In the genomic region with DNA sequence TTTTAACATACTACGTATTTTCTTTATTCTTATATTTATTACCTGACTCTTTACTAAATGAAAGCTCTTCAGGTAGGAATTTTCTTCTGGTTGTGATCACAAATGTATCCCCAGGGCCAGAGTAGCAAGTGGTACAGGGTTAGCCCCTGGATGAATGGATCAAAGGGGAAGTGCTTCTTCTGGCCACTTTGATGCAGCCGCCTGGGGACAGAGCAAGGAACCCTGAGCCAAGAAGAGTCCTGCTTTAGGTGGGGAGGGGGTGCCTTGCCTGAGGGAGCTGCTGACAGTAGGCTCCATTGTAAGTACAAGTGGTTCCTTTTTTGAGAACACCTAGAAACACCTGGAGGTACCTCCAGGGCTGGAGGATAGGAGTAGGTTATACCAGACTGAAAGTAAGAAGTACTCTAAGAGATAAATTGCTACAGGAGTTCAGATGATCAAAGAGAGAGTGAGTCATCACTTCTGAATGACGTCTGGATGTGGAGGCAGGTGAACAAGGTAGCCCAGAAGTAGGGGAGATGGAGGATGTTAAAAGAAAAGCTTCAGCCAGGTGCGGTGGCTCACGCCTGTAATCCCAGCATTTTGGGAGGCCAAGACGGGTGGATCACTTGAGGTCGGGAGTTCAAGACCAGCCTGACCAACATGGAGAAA, we compare ENCODE assay signal across 1 cellular context.
TF ChIP-seq lines count a peak whose summit lies in the region.

No MANE protein-coding gene starts in this region.

TF ChIP-seq in HepG2, 621 proteins besides CTCF, POLR2A, EP300 and RAD21 (continued from another document):
- TF ChIP-seq FOXA1 (IDR thresholded peaks at IDR 0.05) (no peak), FOXA1 (CRISPR knock-in tag; IDR thresholded peaks at IDR 0.05) (no peak), PHF5A (CRISPR knock-in tag; IDR thresholded peaks at IDR 0.05; ENCODE audit: low read depth, unreplicated experiment) (no peak), SOX6 (IDR thresholded peaks at IDR 0.05) (no peak), SOX6 (CRISPR knock-in tag; IDR thresholded peaks at IDR 0.05) (no peak), SMYD3 (CRISPR knock-in tag; IDR thresholded peaks at IDR 0.05) (no peak), FOSL2 (CRISPR knock-in tag; IDR thresholded peaks at IDR 0.05) (peak; percentile 58), ADNP (CRISPR knock-in tag; IDR thresholded peaks at IDR 0.05) (no peak), KDM4B (CRISPR knock-in tag; IDR thresholded peaks at IDR 0.05) (no peak)
- TF ChIP-seq, protein P1, sequence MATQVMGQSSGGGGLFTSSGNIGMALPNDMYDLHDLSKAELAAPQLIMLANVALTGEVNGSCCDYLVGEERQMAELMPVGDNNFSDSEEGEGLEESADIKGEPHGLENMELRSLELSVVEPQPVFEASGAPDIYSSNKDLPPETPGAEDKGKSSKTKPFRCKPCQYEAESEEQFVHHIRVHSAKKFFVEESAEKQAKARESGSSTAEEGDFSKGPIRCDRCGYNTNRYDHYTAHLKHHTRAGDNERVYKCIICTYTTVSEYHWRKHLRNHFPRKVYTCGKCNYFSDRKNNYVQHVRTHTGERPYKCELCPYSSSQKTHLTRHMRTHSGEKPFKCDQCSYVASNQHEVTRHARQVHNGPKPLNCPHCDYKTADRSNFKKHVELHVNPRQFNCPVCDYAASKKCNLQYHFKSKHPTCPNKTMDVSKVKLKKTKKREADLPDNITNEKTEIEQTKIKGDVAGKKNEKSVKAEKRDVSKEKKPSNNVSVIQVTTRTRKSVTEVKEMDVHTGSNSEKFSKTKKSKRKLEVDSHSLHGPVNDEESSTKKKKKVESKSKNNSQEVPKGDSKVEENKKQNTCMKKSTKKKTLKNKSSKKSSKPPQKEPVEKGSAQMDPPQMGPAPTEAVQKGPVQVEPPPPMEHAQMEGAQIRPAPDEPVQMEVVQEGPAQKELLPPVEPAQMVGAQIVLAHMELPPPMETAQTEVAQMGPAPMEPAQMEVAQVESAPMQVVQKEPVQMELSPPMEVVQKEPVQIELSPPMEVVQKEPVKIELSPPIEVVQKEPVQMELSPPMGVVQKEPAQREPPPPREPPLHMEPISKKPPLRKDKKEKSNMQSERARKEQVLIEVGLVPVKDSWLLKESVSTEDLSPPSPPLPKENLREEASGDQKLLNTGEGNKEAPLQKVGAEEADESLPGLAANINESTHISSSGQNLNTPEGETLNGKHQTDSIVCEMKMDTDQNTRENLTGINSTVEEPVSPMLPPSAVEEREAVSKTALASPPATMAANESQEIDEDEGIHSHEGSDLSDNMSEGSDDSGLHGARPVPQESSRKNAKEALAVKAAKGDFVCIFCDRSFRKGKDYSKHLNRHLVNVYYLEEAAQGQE (IDR thresholded peaks at IDR 0.05; ENCODE audit: borderline replicate concordance in 1 of 2, low read depth in 1 of 2, low read length in 2 of 2): no peak
- TF ChIP-seq, protein P2, sequence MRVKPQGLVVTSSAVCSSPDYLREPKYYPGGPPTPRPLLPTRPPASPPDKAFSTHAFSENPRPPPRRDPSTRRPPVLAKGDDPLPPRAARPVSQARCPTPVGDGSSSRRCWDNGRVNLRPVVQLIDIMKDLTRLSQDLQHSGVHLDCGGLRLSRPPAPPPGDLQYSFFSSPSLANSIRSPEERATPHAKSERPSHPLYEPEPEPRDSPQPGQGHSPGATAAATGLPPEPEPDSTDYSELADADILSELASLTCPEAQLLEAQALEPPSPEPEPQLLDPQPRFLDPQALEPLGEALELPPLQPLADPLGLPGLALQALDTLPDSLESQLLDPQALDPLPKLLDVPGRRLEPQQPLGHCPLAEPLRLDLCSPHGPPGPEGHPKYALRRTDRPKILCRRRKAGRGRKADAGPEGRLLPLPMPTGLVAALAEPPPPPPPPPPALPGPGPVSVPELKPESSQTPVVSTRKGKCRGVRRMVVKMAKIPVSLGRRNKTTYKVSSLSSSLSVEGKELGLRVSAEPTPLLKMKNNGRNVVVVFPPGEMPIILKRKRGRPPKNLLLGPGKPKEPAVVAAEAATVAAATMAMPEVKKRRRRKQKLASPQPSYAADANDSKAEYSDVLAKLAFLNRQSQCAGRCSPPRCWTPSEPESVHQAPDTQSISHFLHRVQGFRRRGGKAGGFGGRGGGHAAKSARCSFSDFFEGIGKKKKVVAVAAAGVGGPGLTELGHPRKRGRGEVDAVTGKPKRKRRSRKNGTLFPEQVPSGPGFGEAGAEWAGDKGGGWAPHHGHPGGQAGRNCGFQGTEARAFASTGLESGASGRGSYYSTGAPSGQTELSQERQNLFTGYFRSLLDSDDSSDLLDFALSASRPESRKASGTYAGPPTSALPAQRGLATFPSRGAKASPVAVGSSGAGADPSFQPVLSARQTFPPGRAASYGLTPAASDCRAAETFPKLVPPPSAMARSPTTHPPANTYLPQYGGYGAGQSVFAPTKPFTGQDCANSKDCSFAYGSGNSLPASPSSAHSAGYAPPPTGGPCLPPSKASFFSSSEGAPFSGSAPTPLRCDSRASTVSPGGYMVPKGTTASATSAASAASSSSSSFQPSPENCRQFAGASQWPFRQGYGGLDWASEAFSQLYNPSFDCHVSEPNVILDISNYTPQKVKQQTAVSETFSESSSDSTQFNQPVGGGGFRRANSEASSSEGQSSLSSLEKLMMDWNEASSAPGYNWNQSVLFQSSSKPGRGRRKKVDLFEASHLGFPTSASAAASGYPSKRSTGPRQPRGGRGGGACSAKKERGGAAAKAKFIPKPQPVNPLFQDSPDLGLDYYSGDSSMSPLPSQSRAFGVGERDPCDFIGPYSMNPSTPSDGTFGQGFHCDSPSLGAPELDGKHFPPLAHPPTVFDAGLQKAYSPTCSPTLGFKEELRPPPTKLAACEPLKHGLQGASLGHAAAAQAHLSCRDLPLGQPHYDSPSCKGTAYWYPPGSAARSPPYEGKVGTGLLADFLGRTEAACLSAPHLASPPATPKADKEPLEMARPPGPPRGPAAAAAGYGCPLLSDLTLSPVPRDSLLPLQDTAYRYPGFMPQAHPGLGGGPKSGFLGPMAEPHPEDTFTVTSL (CRISPR knock-in tag; IDR thresholded peaks at IDR 0.05; ENCODE audit: borderline replicate concordance): no peak
